ENCODE assay signal across 15 cellular contexts in the genomic region with DNA sequence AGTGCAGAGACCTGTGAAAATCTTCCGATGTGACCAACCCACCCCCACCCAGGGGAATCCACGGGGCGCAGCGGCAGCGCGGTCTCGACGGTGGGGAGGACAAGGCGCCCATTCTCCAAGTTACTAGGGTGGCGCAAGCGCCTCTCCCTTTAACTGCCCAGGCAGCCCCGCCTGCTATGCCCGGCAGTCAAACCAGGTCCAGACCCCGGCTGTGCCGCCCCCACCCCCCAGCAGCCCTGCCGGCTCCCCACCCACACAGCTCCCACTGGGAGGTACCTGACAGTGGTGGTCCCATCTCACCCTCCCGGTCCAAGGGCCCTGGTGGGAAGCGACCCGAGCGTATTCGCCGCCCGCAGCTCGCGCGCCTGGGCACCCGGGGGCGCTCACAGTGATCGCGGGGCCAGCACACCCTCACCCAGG. TPM values are rescaled to one million over a fixed set of nuclear protein-coding genes. Genes with fewer than 3 reads are reported as not detected.
A peak's percentile ranks its signal among the peaks of the same experiment; 100 is the strongest.
DNase-seq lines count a peak whose midpoint lies in the region; ATAC-seq and TF ChIP-seq lines count a peak whose summit lies in the region.
"Had no signal": no experiment of that assay in that cellular context is flagged by ENCODE, and none has a peak within 500 bp of the region (broad histone marks: within the 10 kb centered on the region; RNA-seq: fewer than 3 reads in every experiment).

No MANE protein-coding gene starts in this region.

- H4K20me1 ChIP-seq in OCI-LY7 (ENCODE audit: insufficient read depth, low read length) (no peaks in the 10 kb centered on the region), hepatocyte (ENCODE audit: insufficient read depth, poor library complexity, severe bottlenecking) (no peaks in the 10 kb centered on the region)

- peak overlapping the region; percentile 29 for H3K4me3 Mint-ChIP-seq in activated T-cell treated with anti-CD3 and anti-CD28 coated beads, Interleukin-2, amount 50 U/mL, for 24 hours
- H3K4me3 Mint-ChIP-seq in stimulated activated memory B cell treated with anti-CD40 and anti-IgM and Interleukin-4, amounts not matched to agents 10 μg/mL and 1 μg/mL and 100 μg/mL, for 72 hours, result peak overlapping the region; percentile 78

- ATAC-seq in stimulated activated memory B cell treated with anti-CD40 and anti-IgM and Interleukin-4, amounts not matched to agents 10 μg/mL and 1 μg/mL and 100 μg/mL, for 72 hours, result no peak
- no peak for ATAC-seq in HG03135 (IDR thresholded peaks at IDR 0.05; ENCODE audit: unreplicated experiment)
- no peak for ATAC-seq in GM19455 (IDR thresholded peaks at IDR 0.05; ENCODE audit: unreplicated experiment)
- ATAC-seq in HG03025 (IDR thresholded peaks at IDR 0.05; ENCODE audit: low FRiP score, unreplicated experiment), result no peak

- H3K27ac Mint-ChIP-seq in activated T-cell treated with anti-CD3 and anti-CD28 coated beads, Interleukin-2, amount 50 U/mL, for 24 hours, result no peak overlapping the region
- no peak overlapping the region for H3K27ac Mint-ChIP-seq in stimulated activated memory B cell treated with anti-CD40 and anti-IgM and Interleukin-4, amounts not matched to agents 10 μg/mL and 1 μg/mL and 100 μg/mL, for 72 hours

- no peak overlapping the region for H2AFZ ChIP-seq in OCI-LY7 (ENCODE audit: low read length)
- H2AFZ ChIP-seq in hepatocyte, result no peak overlapping the region

- H3K36me3 ChIP-seq in OCI-LY7 (ENCODE audit: insufficient read depth, low read length), result no peaks in the 10 kb centered on the region
- no peaks in the 10 kb centered on the region for H3K36me3 ChIP-seq in hepatocyte (replicated peaks; ENCODE audit: insufficient read depth, low read depth)
- H3K36me3 ChIP-seq: WERI-Rb-1 had no signal

- H3K9me3 ChIP-seq in OCI-LY7 (ENCODE audit: low read length), result no peaks in the 10 kb centered on the region
- no peaks in the 10 kb centered on the region for H3K9me3 ChIP-seq in hepatocyte (ENCODE audit: low read depth)

- peak overlapping the region; percentile 42; the same call in 1 of the 2 replicates for H3K4me2 ChIP-seq in OCI-LY7 (ENCODE audit: low read length)
- H3K4me2 ChIP-seq in hepatocyte, result peak overlapping the region; percentile 61

- H3K27me3 ChIP-seq in hepatocyte, result peaks cover 33% of the 10 kb centered on the region

- H3K79me2 ChIP-seq in OCI-LY7 (ENCODE audit: insufficient read depth, low read depth, low read length) (no peaks in the 10 kb centered on the region), hepatocyte (no peaks in the 10 kb centered on the region)

- H3K27me3 Mint-ChIP-seq in activated T-cell treated with anti-CD3 and anti-CD28 coated beads, Interleukin-2, amount 50 U/mL, for 24 hours, result peaks cover 4% of the 10 kb centered on the region
- H3K27me3 Mint-ChIP-seq in stimulated activated memory B cell treated with anti-CD40 and anti-IgM and Interleukin-4, amounts not matched to agents 10 μg/mL and 1 μg/mL and 100 μg/mL, for 72 hours, result no peaks in the 10 kb centered on the region

- no peak for TF ChIP-seq CTCF in OCI-LY7 (conservative IDR thresholded peaks at IDR 0.05; ENCODE audit: low read length)
- no peak for TF ChIP-seq CTCF in hepatocyte (IDR thresholded peaks at IDR 0.05; ENCODE audit: poor library complexity)

- H3K4me1 ChIP-seq in OCI-LY7 (ENCODE audit: insufficient read depth, low read length, poor library complexity, severe bottlenecking) (peaks cover 21% of the 10 kb centered on the region), hepatocyte (ENCODE audit: insufficient read depth) (no peaks in the 10 kb centered on the region)

- H3K4me3 ChIP-seq in OCI-LY7 (ENCODE audit: low read depth, low read length, poor library complexity, severe bottlenecking) (no peak overlapping the region), hepatocyte (no peak overlapping the region)

- H3K27ac ChIP-seq in OCI-LY7 (ENCODE audit: low read depth, low read length, poor library complexity, severe bottlenecking) (no peak overlapping the region), hepatocyte (no peak overlapping the region)
- H3K27ac ChIP-seq: WERI-Rb-1 had no signal

- H3K4me1 Mint-ChIP-seq in activated T-cell treated with anti-CD3 and anti-CD28 coated beads, Interleukin-2, amount 50 U/mL, for 24 hours (ENCODE audit: low read depth), result peaks cover 37% of the 10 kb centered on the region
- peaks cover 54% of the 10 kb centered on the region for H3K4me1 Mint-ChIP-seq in stimulated activated memory B cell treated with anti-CD40 and anti-IgM and Interleukin-4, amounts not matched to agents 10 μg/mL and 1 μg/mL and 100 μg/mL, for 72 hours

- intact Hi-C loops in OCI-LY7 (cut with micrococcal nuclease; ENCODE audit: unreplicated experiment), result no loop called here

- no peak for DNase-seq in activated T-cell treated with anti-CD3 and anti-CD28 coated beads, Interleukin-2, amount 50 U/mL, for 24 hours
- no peak for DNase-seq in activated T-cell treated with anti-CD3 and anti-CD28 coated beads, Interleukin-2, amount 50 U/mL, for 48 hours
- DNase-seq in OCI-LY7 (ENCODE audit: low spot score) (no peak), hepatocyte (ENCODE audit: low spot score) (no peak)
- DNase-seq: GF-D8, NCI-H510A, SHP77 treated with DMSO at 0.1 percent for 48 hours had no signal

- BruUV-seq in OCI-LY7 (replicated peaks; lab: Mats Ljungman, UMichigan), result no TSS peak

- peaks cover 4% of the 10 kb centered on the region for H3K9me3 Mint-ChIP-seq in activated T-cell treated with anti-CD3 and anti-CD28 coated beads, Interleukin-2, amount 50 U/mL, for 24 hours
- H3K9me3 Mint-ChIP-seq in stimulated activated memory B cell treated with anti-CD40 and anti-IgM and Interleukin-4, amounts not matched to agents 10 μg/mL and 1 μg/mL and 100 μg/mL, for 72 hours, result peaks cover 2% of the 10 kb centered on the region

- POLR2A ChIA-PET in OCI-LY7 (lab: Charles Lee), result no interaction called here

- CTCF ChIA-PET in OCI-LY7 (lab: Charles Lee; ENCODE audit: unreplicated experiment), result no interaction called here

- H3K36me3 Mint-ChIP-seq in activated T-cell treated with anti-CD3 and anti-CD28 coated beads, Interleukin-2, amount 50 U/mL, for 24 hours (ENCODE audit: low read depth), result no peaks in the 10 kb centered on the region
- no peaks in the 10 kb centered on the region for H3K36me3 Mint-ChIP-seq in stimulated activated memory B cell treated with anti-CD40 and anti-IgM and Interleukin-4, amounts not matched to agents 10 μg/mL and 1 μg/mL and 100 μg/mL, for 72 hours

- H3K9me2 ChIP-seq in OCI-LY7 (ENCODE audit: insufficient read depth, low read length) (no peaks in the 10 kb centered on the region), hepatocyte (replicated peaks; ENCODE audit: insufficient read depth) (no peaks in the 10 kb centered on the region)

- 17% methylated on average over 8 of the region's 30 CpGs for WGBS in hepatocyte (ENCODE audit: low lambda C conversion rate, missing lambda C conversion rate)

RNA-seq across cellular contexts. Expression of a gene that starts 0.4 kb away (rescaled TPM):
- not detected in 2 replicates for total RNA-seq in OCI-LY7 (2014; rRNA removed; shearing (Covaris generic))
- total RNA-seq in OCI-LY7 (2022) (not detected in 2 replicates), hepatocyte (0.07 and 0.32 TPM in 2 replicates)
- polyA plus RNA-seq in hepatocyte, result 0.13 and 0.36 TPM in 2 replicates
- total RNA-seq: glomerular endothelial cell, H4 had no signal
- polyA plus RNA-seq: AG04450 had no signal

RNA-seq across cellular contexts. Expression of a gene that starts 0.9 kb away (rescaled TPM):
- total RNA-seq in OCI-LY7 (2014; rRNA removed; shearing (Covaris generic)), result 0.22 and 0.72 TPM in 2 replicates
- total RNA-seq in OCI-LY7 (2022), result 1.3 and 1.8 TPM in 2 replicates
- 1.8 and 4.0 TPM in 2 replicates for total RNA-seq in hepatocyte
- 4.9 and 6.4 TPM in 2 replicates for polyA plus RNA-seq in hepatocyte
- polyA plus RNA-seq: AG04450 had no signal

RNA-seq across cellular contexts. Expression of a gene that starts 43.3 kb away (rescaled TPM):
- 40.4 and 43.5 TPM in 2 replicates for total RNA-seq in OCI-LY7 (2014; rRNA removed; shearing (Covaris generic))
- total RNA-seq in OCI-LY7 (2022), result 41.3 and 50.9 TPM in 2 replicates
- 31.4 and 33.8 TPM in 2 replicates for total RNA-seq in hepatocyte
- 68.5 and 85.4 TPM in 2 replicates for polyA plus RNA-seq in hepatocyte
